Comparison of ENCODE assay signal across 8 cellular contexts in genomic region chr10:62038609-62039190, GRCh38.
DNase-seq lines count a peak whose midpoint lies in the region; ATAC-seq, FAIRE-seq and TF ChIP-seq lines count a peak whose summit lies in the region.

No MANE protein-coding gene starts in this region.

- H3K4me1 Mint-ChIP-seq in CD4-positive, CD25-positive, alpha-beta regulatory T cell: peaks cover 42 to 94% (median 77%) of the 10 kb centered on the region in 4 donors

- peaks cover 5% of the 10 kb centered on the region for H3K36me3 Mint-ChIP-seq in CD4-positive, CD25-positive, alpha-beta regulatory T cell

- H3K27me3 ChIP-seq in CD4-positive, CD25-positive, alpha-beta regulatory T cell (ENCODE audit: control insufficient read depth, insufficient read depth, low read length): no peaks in the 10 kb centered on the region
- H3K27me3 ChIP-seq in gastroesophageal sphincter (no peaks in the 10 kb centered on the region), pancreas (no peaks in the 10 kb centered on the region), tibial nerve (no peaks in the 10 kb centered on the region)

- no peaks in the 10 kb centered on the region for H3K27me3 Mint-ChIP-seq in CD4-positive, CD25-positive, alpha-beta regulatory T cell

- no peaks in the 10 kb centered on the region for H3K36me3 ChIP-seq in CD4-positive, CD25-positive, alpha-beta regulatory T cell (ENCODE audit: control insufficient read depth, insufficient read depth, low read length)
- H3K36me3 ChIP-seq in KOPT-K1 (ENCODE audit: insufficient read depth, low read length) (no peaks in the 10 kb centered on the region), gastroesophageal sphincter (no peaks in the 10 kb centered on the region), pancreas (no peaks in the 10 kb centered on the region), tibial nerve (no peaks in the 10 kb centered on the region)

- TF ChIP-seq POLR2A in gastroesophageal sphincter (IDR thresholded peaks at IDR 0.05) (no peak), tibial nerve (IDR thresholded peaks at IDR 0.05) (no peak)

- intact Hi-C loops in pancreas (cut with DNase I): loop anchor here in 1 of 3 donors (5.0 kb wide), 1 partner anchor 214 kb away; no protein-coding TSS in a partner anchor

- peak overlapping the region; percentile 72 for H3K4me3 ChIP-seq in CD4-positive, CD25-positive, alpha-beta regulatory T cell (ENCODE audit: low read depth, low read length)
- H3K4me3 ChIP-seq in gastroesophageal sphincter (peak overlapping the region in 1 of 2 donors; percentile 19), pancreas (no peak overlapping the region), tibial nerve (peak overlapping the region in 2 of 4 donors; percentile 17 to 23)

- H3K4me3 Mint-ChIP-seq in CD4-positive, CD25-positive, alpha-beta regulatory T cell: peak overlapping the region; percentile 61 to 89 (median 81)

- peak; percentile 67 for FAIRE-seq in pancreas (lab: Jason Lieb, UNC)

- peaks cover 0 to 1% (median 0%) of the 10 kb centered on the region in 7 donors for H3K9me3 Mint-ChIP-seq in CD4-positive, CD25-positive, alpha-beta regulatory T cell

- peak; percentile 58 for ATAC-seq in CD4-positive, CD25-positive, alpha-beta regulatory T cell (ENCODE audit: low read depth in 2 of 2)
- ATAC-seq in gastroesophageal sphincter: peak; percentile 49
- peak; percentile 66 to 89 (median 87) for ATAC-seq in pancreas

- TF ChIP-seq EP300 in gastroesophageal sphincter (IDR thresholded peaks at IDR 0.05) (no peak), tibial nerve (IDR thresholded peaks at IDR 0.05) (peak in 1 of 2 donors; percentile 59)

- POLR2A ChIA-PET in RWPE1 (lab: Yijun Ruan, JAX; ENCODE audit: low non-redundant PET): interaction anchor here (0.5 kb wide), 1 partner anchor 102 kb away, joined by 3 read pairs; no protein-coding TSS in a partner anchor

- TF ChIP-seq CTCF in GM20000 (IDR thresholded peaks at IDR 0.05; ENCODE audit: extremely low read depth, missing control alignments) (peak; percentile 68), RWPE1 (conservative IDR thresholded peaks at IDR 0.05; ENCODE audit: low read depth) (peak; percentile 82), gastroesophageal sphincter (IDR thresholded peaks at IDR 0.05) (peak; percentile 81 to 91 (median 88)), pancreas (IDR thresholded peaks at IDR 0.05) (peak; percentile 40 to 69 (median 61)), tibial nerve (IDR thresholded peaks at IDR 0.05) (peak; percentile 74 to 87 (median 82))

- peak overlapping the region; percentile 84 to 91 (median 90) for H3K27ac Mint-ChIP-seq in CD4-positive, CD25-positive, alpha-beta regulatory T cell

- DNase-seq in CD4-positive, CD25-positive, alpha-beta regulatory T cell: peak; percentile 62 to 90 (median 82)
- DNase-seq in GM20000 (ENCODE audit: low spot score) (peak; percentile 51), RWPE1 (ENCODE audit: low spot score) (peak; percentile 78), pancreas (peak in 5 of 6 donors; percentile 36 to 75 (median 57)), tibial nerve (ENCODE audit: low spot score in 2 of 2) (peak; percentile 56 to 78)
- DNase-seq in activated naive CD4-positive, alpha-beta T cell treated with Interleukin-2 at 50 U/mL for 16 hours: peak; percentile 77

- H3K4me1 ChIP-seq in CD4-positive, CD25-positive, alpha-beta regulatory T cell (ENCODE audit: control insufficient read depth, insufficient read depth, low read length, poor library complexity, severe bottlenecking): peaks cover 69% of the 10 kb centered on the region
- H3K4me1 ChIP-seq in gastroesophageal sphincter (peaks cover 19 to 59% (median 22%) of the 10 kb centered on the region in 3 donors), pancreas (peaks cover 8 to 19% (median 18%) of the 10 kb centered on the region in 3 donors), tibial nerve (peaks cover 0 to 59% (median 24%) of the 10 kb centered on the region in 4 donors)

- WGBS in gastroesophageal sphincter (ENCODE audit: low coverage in 1 of 2), 2 donors: 0 to 5% methylated on average over 7 to 9 of the region's 9 CpGs
- WGBS in pancreas, 2 donors: 1 to 2% methylated on average over 9 of the region's 9 CpGs
- 0 to 1% methylated on average over 9 of the region's 9 CpGs for WGBS in tibial nerve, 2 donors

- CTCF ChIA-PET in RWPE1 (lab: Yijun Ruan, JAX): interaction anchor here (0.5 to 2.4 kb wide), 15 partner anchors 11 to 779 kb away, joined by 3 to 18 read pairs (median 4); no protein-coding TSS in a partner anchor

- H3K27ac ChIP-seq in CD4-positive, CD25-positive, alpha-beta regulatory T cell (ENCODE audit: insufficient read depth, low read length, poor library complexity, severe bottlenecking): peak overlapping the region; percentile 95
- peak overlapping the region; percentile 69 for H3K27ac ChIP-seq in KOPT-K1 (ENCODE audit: low read depth, low read length, poor library complexity, severe bottlenecking)
- H3K27ac ChIP-seq in RWPE1: no peak overlapping the region
- peak overlapping the region; percentile 25 to 79 (median 74) for H3K27ac ChIP-seq in gastroesophageal sphincter
- H3K27ac ChIP-seq in pancreas: peak overlapping the region in 1 of 4 donors; percentile 14
- H3K27ac ChIP-seq in tibial nerve: peak overlapping the region in 3 of 4 donors; percentile 4 to 71 (median 38)

- H3K9me3 ChIP-seq in CD4-positive, CD25-positive, alpha-beta regulatory T cell (ENCODE audit: control insufficient read depth in 2 of 2, low read length in 2 of 2): no peaks in the 10 kb centered on the region
- H3K9me3 ChIP-seq in KOPT-K1 (ENCODE audit: insufficient read depth, low read length, poor library complexity, severe bottlenecking) (no peaks in the 10 kb centered on the region), gastroesophageal sphincter (no peaks in the 10 kb centered on the region), pancreas (no peaks in the 10 kb centered on the region), tibial nerve (no peaks in the 10 kb centered on the region)
